ENCODE assay signal across 2 cellular contexts in genomic region chr17:75508848-75509450, GRCh38.
TF ChIP-seq lines count a peak whose summit lies in the region.

No MANE protein-coding gene starts in this region.

TF ChIP-seq in HEK293, 187 proteins besides CTCF, POLR2A, EP300 and RAD21:
- 0 out of 2 replicates have a peak, but pooled peaks have one; percentile 43 for TF ChIP-seq ZNF266 (tag by site-specific recombination; IDR thresholded peaks at IDR 0.05; ENCODE audit: low read depth)
- TF ChIP-seq ZNF433 (tag by site-specific recombination; IDR thresholded peaks at IDR 0.05; ENCODE audit: low read depth) = no peak
- peak; percentile 58 for TF ChIP-seq GLIS2 (tag by site-specific recombination; IDR thresholded peaks at IDR 0.05)
- TF ChIP-seq GLIS1 (tag by site-specific recombination; IDR thresholded peaks at IDR 0.05) = peak; percentile 5; the same call in 1 of the 2 replicates
- TF ChIP-seq ZIC2 (tag by site-specific recombination; IDR thresholded peaks at IDR 0.05) = peak; percentile 93
- TF ChIP-seq, protein P1, sequence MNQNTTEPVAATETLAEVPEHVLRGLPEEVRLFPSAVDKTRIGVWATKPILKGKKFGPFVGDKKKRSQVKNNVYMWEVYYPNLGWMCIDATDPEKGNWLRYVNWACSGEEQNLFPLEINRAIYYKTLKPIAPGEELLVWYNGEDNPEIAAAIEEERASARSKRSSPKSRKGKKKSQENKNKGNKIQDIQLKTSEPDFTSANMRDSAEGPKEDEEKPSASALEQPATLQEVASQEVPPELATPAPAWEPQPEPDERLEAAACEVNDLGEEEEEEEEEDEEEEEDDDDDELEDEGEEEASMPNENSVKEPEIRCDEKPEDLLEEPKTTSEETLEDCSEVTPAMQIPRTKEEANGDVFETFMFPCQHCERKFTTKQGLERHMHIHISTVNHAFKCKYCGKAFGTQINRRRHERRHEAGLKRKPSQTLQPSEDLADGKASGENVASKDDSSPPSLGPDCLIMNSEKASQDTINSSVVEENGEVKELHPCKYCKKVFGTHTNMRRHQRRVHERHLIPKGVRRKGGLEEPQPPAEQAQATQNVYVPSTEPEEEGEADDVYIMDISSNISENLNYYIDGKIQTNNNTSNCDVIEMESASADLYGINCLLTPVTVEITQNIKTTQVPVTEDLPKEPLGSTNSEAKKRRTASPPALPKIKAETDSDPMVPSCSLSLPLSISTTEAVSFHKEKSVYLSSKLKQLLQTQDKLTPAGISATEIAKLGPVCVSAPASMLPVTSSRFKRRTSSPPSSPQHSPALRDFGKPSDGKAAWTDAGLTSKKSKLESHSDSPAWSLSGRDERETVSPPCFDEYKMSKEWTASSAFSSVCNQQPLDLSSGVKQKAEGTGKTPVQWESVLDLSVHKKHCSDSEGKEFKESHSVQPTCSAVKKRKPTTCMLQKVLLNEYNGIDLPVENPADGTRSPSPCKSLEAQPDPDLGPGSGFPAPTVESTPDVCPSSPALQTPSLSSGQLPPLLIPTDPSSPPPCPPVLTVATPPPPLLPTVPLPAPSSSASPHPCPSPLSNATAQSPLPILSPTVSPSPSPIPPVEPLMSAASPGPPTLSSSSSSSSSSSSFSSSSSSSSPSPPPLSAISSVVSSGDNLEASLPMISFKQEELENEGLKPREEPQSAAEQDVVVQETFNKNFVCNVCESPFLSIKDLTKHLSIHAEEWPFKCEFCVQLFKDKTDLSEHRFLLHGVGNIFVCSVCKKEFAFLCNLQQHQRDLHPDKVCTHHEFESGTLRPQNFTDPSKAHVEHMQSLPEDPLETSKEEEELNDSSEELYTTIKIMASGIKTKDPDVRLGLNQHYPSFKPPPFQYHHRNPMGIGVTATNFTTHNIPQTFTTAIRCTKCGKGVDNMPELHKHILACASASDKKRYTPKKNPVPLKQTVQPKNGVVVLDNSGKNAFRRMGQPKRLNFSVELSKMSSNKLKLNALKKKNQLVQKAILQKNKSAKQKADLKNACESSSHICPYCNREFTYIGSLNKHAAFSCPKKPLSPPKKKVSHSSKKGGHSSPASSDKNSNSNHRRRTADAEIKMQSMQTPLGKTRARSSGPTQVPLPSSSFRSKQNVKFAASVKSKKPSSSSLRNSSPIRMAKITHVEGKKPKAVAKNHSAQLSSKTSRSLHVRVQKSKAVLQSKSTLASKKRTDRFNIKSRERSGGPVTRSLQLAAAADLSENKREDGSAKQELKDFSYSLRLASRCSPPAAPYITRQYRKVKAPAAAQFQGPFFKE (tag by site-specific recombination; IDR thresholded peaks at IDR 0.05; ENCODE audit: borderline replicate concordance) = no peak
- TF ChIP-seq PRDM1 (tag by site-specific recombination; IDR thresholded peaks at IDR 0.05) = no peak
TF ChIP-seq in HEK293: peak in this region for 4.

TF ChIP-seq in endothelial cell of umbilical vein, 7 proteins besides CTCF, POLR2A, EP300 and RAD21:
- TF ChIP-seq MYC (IDR thresholded peaks at IDR 0.05; ENCODE audit: low read depth, low read length) (no peak), EZH2 (IDR thresholded peaks at IDR 0.05; ENCODE audit: borderline replicate concordance, low read depth, low read length, severe bottlenecking) (no peak), JUN (IDR thresholded peaks at IDR 0.05; ENCODE audit: borderline replicate concordance, insufficient read depth, insufficient read length, low read depth) (no peak), GATA2 (IDR thresholded peaks at IDR 0.05; ENCODE audit: insufficient read depth, insufficient read length, low read depth, low read length) (no peak), FOS (IDR thresholded peaks at IDR 0.05; ENCODE audit: borderline replicate concordance, insufficient read depth, low read length) (no peak), POLR2AphosphoS5 (IDR thresholded peaks at IDR 0.05; ENCODE audit: insufficient read depth, low read depth, low read length) (no peak), MAX (IDR thresholded peaks at IDR 0.05; ENCODE audit: insufficient read depth, insufficient read length) (no peak)
